In genomic region chr1:95126846-95127245, GRCh38 we compare ENCODE assay signal across 14 cellular contexts. TPM values are rescaled to one million over a fixed set of nuclear protein-coding genes. Genes with fewer than 3 reads are reported as not detected.
"Had no signal": no experiment of that assay in that cellular context is flagged by ENCODE, and none has a peak within 500 bp of the region (broad histone marks: within the 10 kb centered on the region; RNA-seq: fewer than 3 reads in every experiment).

No MANE protein-coding gene starts in this region.

- H3K27me3 ChIP-seq: esophagus muscularis mucosa, gastrocnemius medialis, upper lobe of left lung, uterus had no signal

- H3K36me3 ChIP-seq: esophagus muscularis mucosa, gastrocnemius medialis, neutrophil, upper lobe of left lung, uterus had no signal

- H3K4me1 ChIP-seq: esophagus muscularis mucosa, upper lobe of left lung, uterus had no signal

- H3K27ac ChIP-seq: epithelial cell of prostate, esophagus muscularis mucosa, gastrocnemius medialis, neutrophil, psoas muscle, upper lobe of left lung, uterus had no signal

- H3K4me3 ChIP-seq: esophagus muscularis mucosa, gastrocnemius medialis, psoas muscle, upper lobe of left lung, uterus had no signal

- FAIRE-seq: keratinocyte had no signal

- DNase-seq: effector memory CD8-positive, alpha-beta T cell; gastrocnemius medialis; glutamatergic neuron; naive thymus-derived CD8-positive, alpha-beta T cell; psoas muscle; retina; stimulated activated CD4-positive, alpha-beta T cell treated with anti-CD3 and anti-CD28 coated beads, Interleukin-2, amount 100 ng/mL, for 24 hours; stimulated activated naive CD4-positive, alpha-beta T cell; upper lobe of left lung; uterus had no signal

- H3K9me3 ChIP-seq: esophagus muscularis mucosa, gastrocnemius medialis, neutrophil, psoas muscle, upper lobe of left lung, uterus had no signal

RNA-seq across cellular contexts. Expression of gene TLCD4, which starts 9.7 kb away (rescaled TPM):
- polyA plus RNA-seq: naive thymus-derived CD8-positive, alpha-beta T cell had no signal
